ENCODE assay signal across 18 cellular contexts in genomic region chr10:111137587-111137986, GRCh38.
"Had no signal": no experiment of that assay in that cellular context is flagged by ENCODE, and none has a peak within 500 bp of the region (broad histone marks: within the 10 kb centered on the region; RNA-seq: fewer than 3 reads in every experiment).

No MANE protein-coding gene starts in this region.

- H3K4me1 ChIP-seq: parathyroid adenoma, tibial artery had no signal

- ATAC-seq: left cardiac atrium had no signal

- H3K4me3 Mint-ChIP-seq: immature natural killer cell had no signal

- H3K27ac ChIP-seq: parathyroid adenoma, tibial artery had no signal

- H3K27ac Mint-ChIP-seq: immature natural killer cell had no signal

- H3K9me3 ChIP-seq: tibial artery had no signal

- H3K4me3 ChIP-seq: lung, tibial artery had no signal

- H3K4me1 Mint-ChIP-seq: immature natural killer cell had no signal

- DNase-seq: activated CD4-positive, alpha-beta T cell treated with anti-CD3 and anti-CD28 coated beads, Interleukin-2, amount 50 U/mL, for 1 hour; activated CD4-positive, CD25-positive, alpha-beta regulatory T cell; activated naive CD4-positive, alpha-beta T cell treated with Interleukin-2 at 50 U/mL for 16 hours; activated T-cell treated with anti-CD3 and anti-CD28 coated beads for 4 hours; anterior cingulate cortex; cortex of kidney; effector CD4-positive, alpha-beta T cell; foreskin melanocyte; immature natural killer cell; left cardiac atrium; midbrain; stimulated activated CD4-positive, alpha-beta T cell treated with anti-CD3 and anti-CD28 coated beads, Interleukin-15, amount 100 ng/mL, for 24 hours; stimulated activated CD4-positive, alpha-beta T cell treated with anti-CD3 and anti-CD28 coated beads, Interleukin-4, amount 100 ng/mL, for 1 hour; stimulated activated naive CD4-positive, alpha-beta T cell; T-helper 2 cell; tibial artery had no signal

- H3K36me3 ChIP-seq: tibial artery had no signal

- H3K36me3 Mint-ChIP-seq: immature natural killer cell had no signal
